1 cellular context compared by ENCODE assay signal in genomic region chr17:42111901-42112551, GRCh38.
TF ChIP-seq lines count a peak whose summit lies in the region.

No MANE protein-coding gene starts in this region.

TF ChIP-seq in A549, 52 proteins besides CTCF, POLR2A, EP300 and RAD21 (continued from another document):
- no peak for TF ChIP-seq POLR2AphosphoS2 (conservative IDR thresholded peaks at IDR 0.05; ENCODE audit: low read length)
- TF ChIP-seq HOXB5 (CRISPR knock-in tag; IDR thresholded peaks at IDR 0.05), result no peak
- no peak for TF ChIP-seq NFE2L2 (conservative IDR thresholded peaks at IDR 0.05; ENCODE audit: low read length)
- TF ChIP-seq ATOH8 (CRISPR knock-in tag; IDR thresholded peaks at IDR 0.05; ENCODE audit: low read depth), result no peak
- TF ChIP-seq RNF2 (IDR thresholded peaks at IDR 0.05; ENCODE audit: borderline replicate concordance, low read depth), result no peak
- TF ChIP-seq ESRRA (IDR thresholded peaks at IDR 0.05; ENCODE audit: borderline replicate concordance, low read length), result no peak
TF ChIP-seq in A549: peak in this region for 0.
